In the genomic region with DNA sequence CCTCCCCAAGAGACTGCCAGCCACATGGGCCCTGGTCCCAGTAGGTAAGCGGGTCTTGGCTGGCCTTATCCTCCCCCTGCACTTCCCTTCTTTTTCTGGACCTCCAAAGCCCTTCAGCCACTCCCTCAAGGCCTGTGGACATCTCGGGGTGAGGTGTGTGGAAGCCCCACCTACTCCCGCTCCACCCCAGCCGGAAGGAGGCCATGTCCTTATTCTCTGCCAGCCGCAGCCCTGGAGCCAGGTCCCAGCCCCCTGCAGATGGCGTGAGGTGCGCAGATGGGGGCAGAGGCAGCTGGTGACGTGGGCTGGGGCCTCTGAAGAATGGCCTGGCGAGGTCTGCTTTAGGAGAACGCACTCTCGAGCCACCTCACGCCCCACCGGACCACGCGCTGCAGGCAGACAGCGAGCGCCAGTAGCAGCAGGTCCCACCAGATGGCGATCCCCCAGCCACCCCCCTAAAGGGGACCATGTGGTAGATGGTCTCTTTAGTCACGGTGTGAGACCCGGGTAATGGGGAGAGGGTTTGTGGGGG, we compare ENCODE assay signal across 17 cellular contexts.
"Had no signal": no experiment of that assay in that cellular context is flagged by ENCODE, and none has a peak within 500 bp of the region (broad histone marks: within the 10 kb centered on the region; RNA-seq: fewer than 3 reads in every experiment).

No MANE protein-coding gene starts in this region.

- DNase-seq: activated CD4-positive, CD25-positive, alpha-beta regulatory T cell treated with anti-CD3 and anti-CD28 coated beads, Interleukin-2, amount 50 U/mL, for 72 hours; activated CD8-positive, alpha-beta memory T cell treated with anti-CD3 and anti-CD28 coated beads for 24 hours; activated gamma-delta T cell; adrenal gland; effector CD4-positive, alpha-beta T cell; immature natural killer cell; kidney glomerular epithelial cell; mesendoderm; naive thymus-derived CD4-positive, alpha-beta T cell; right lobe of liver; stimulated activated CD4-positive, alpha-beta T cell treated with anti-CD3 and anti-CD28 coated beads, Interleukin-4, amount 100 ng/mL, for 24 hours; upper lobe of left lung had no signal

- H3K4me1 ChIP-seq: prostate gland had no signal

- H3K9me3 ChIP-seq: adrenal gland, prostate gland, right lobe of liver, thoracic aorta, upper lobe of left lung had no signal

- H3K4me3 ChIP-seq: adrenal gland, neural progenitor cell, prostate gland, right lobe of liver, thoracic aorta, upper lobe of left lung had no signal

- H3K36me3 ChIP-seq: adrenal gland, neural progenitor cell, prostate gland, right lobe of liver, thoracic aorta had no signal

- H3K4me2 ChIP-seq: neural progenitor cell had no signal

- ATAC-seq: activated naive CD4-positive, alpha-beta T cell treated with anti-CD3 and anti-CD28 coated beads, Interleukin-2, amount 50 U/mL, for 72 hours; naive thymus-derived CD4-positive, alpha-beta T cell; stimulated activated effector memory CD8-positive, alpha-beta T cell treated with anti-CD3 and anti-CD28 coated beads, Interleukin-12 subunit alpha, Interleukin-12 subunit beta, amount 100 ng/mL, for 72 hours had no signal

- H2AFZ ChIP-seq: neural progenitor cell had no signal

- H3K27me3 ChIP-seq: adrenal gland, neural progenitor cell, right lobe of liver, upper lobe of left lung had no signal

- H3K9ac ChIP-seq: neural progenitor cell had no signal

- H3K27ac ChIP-seq: adrenal gland, neural progenitor cell, prostate gland, right lobe of liver, thoracic aorta, upper lobe of left lung had no signal
